ENCODE assay signal across 8 cellular contexts in genomic region chr17:50270430-50271172, GRCh38. TPM values are rescaled to one million over a fixed set of nuclear protein-coding genes. Genes with fewer than 3 reads are reported as not detected.
DNase-seq lines count a peak whose midpoint lies in the region; ATAC-seq, FAIRE-seq and TF ChIP-seq lines count a peak whose summit lies in the region.

No MANE protein-coding gene starts in this region.

- H3K27ac Mint-ChIP-seq in natural killer cell treated with Interleukin-12 subunit alpha and Interleukin-12 subunit beta and Interleukin-15 and Interleukin-18, amount 100 ng/mL, for 72 hours = no peak overlapping the region

- ATAC-seq in natural killer cell treated with Interleukin-12 subunit alpha and Interleukin-12 subunit beta and Interleukin-15 and Interleukin-18, amount 100 ng/mL, for 72 hours = peak; percentile 12 to 38
- ATAC-seq in HG03097 (IDR thresholded peaks at IDR 0.05; ENCODE audit: low FRiP score, unreplicated experiment) = no peak

- peaks cover 10 to 23% of the 10 kb centered on the region in 2 donors for H3K27me3 Mint-ChIP-seq in natural killer cell treated with Interleukin-12 subunit alpha and Interleukin-12 subunit beta and Interleukin-15 and Interleukin-18, amount 100 ng/mL, for 72 hours

- DNase-seq in AG09309 (ENCODE audit: low read depth) (no peak), OCI-LY7 (ENCODE audit: low spot score) (no peak), fibroblast of lung (ENCODE audit: low read depth in 2 of 2) (peak; percentile 81 to 82), SIG-M5 treated with dmso at 0.1 percent for 504 hours (lab: John Stamatoyannopoulos, UW; ENCODE audit: unreplicated experiment) (no peak), NCI-H2081 treated with DMSO at 0.1 percent for 48 hours (lab: John Stamatoyannopoulos, UW) (no peak), GM19239 (ENCODE audit: insufficient read length, low spot score) (no peak)
- no peak for DNase-seq in natural killer cell treated with Interleukin-12 subunit alpha and Interleukin-12 subunit beta and Interleukin-15 and Interleukin-18, amount 100 ng/mL, for 72 hours (ENCODE audit: low spot score)

- H3K4me1 ChIP-seq in OCI-LY7 (ENCODE audit: insufficient read depth, low read length, poor library complexity, severe bottlenecking) = no peaks in the 10 kb centered on the region
- peaks cover 38% of the 10 kb centered on the region for H3K4me1 ChIP-seq in fibroblast of lung (ENCODE audit: control insufficient read depth, extremely low read depth, insufficient read depth, low read length)

- H3K4me3 Mint-ChIP-seq in natural killer cell treated with Interleukin-12 subunit alpha and Interleukin-12 subunit beta and Interleukin-15 and Interleukin-18, amount 100 ng/mL, for 72 hours = no peak overlapping the region

- no peak for TF ChIP-seq CTCF in AG09309 (IDR thresholded peaks at IDR 0.05; ENCODE audit: control insufficient read depth, insufficient read depth, low read depth, low read length, missing control alignments)
- TF ChIP-seq CTCF in OCI-LY7 (conservative IDR thresholded peaks at IDR 0.05; ENCODE audit: low read length) = peak; percentile 58; the same call in 1 of the 2 replicates
- no peak for TF ChIP-seq CTCF in fibroblast of lung (conservative IDR thresholded peaks at IDR 0.05 in 1 of 2, IDR thresholded peaks at IDR 0.05 in 1 of 2; ENCODE audit: low read depth in 1 of 2, low read length in 2 of 2)

- no peak overlapping the region for H2AFZ ChIP-seq in OCI-LY7 (ENCODE audit: low read length)
- no peak overlapping the region for H2AFZ ChIP-seq in fibroblast of lung (ENCODE audit: low read length)

- no peak overlapping the region for H3K27ac ChIP-seq in OCI-LY7 (ENCODE audit: low read depth, low read length, poor library complexity, severe bottlenecking)
- peak overlapping the region; percentile 44 for H3K27ac ChIP-seq in fibroblast of lung (ENCODE audit: insufficient read depth, low read length)

- H3K9ac ChIP-seq in fibroblast of lung (ENCODE audit: insufficient read depth, low read length) = peak overlapping the region; percentile 9

- no peaks in the 10 kb centered on the region for H3K36me3 ChIP-seq in OCI-LY7 (ENCODE audit: insufficient read depth, low read length)
- no peaks in the 10 kb centered on the region for H3K36me3 ChIP-seq in fibroblast of lung (ENCODE audit: control insufficient read depth, insufficient read depth, low read length)

- H3K9me2 ChIP-seq in OCI-LY7 (ENCODE audit: insufficient read depth, low read length) = no peaks in the 10 kb centered on the region

- CTCF ChIA-PET in OCI-LY7 (lab: Charles Lee; ENCODE audit: unreplicated experiment) = no interaction called here

- BruUV-seq in OCI-LY7 (replicated peaks; lab: Mats Ljungman, UMichigan) = no TSS peak

- intact Hi-C loops in OCI-LY7 (cut with micrococcal nuclease; ENCODE audit: unreplicated experiment) = no loop called here

- POLR2A ChIA-PET in OCI-LY7 (lab: Charles Lee) = no interaction called here

- no peaks in the 10 kb centered on the region for H3K9me3 ChIP-seq in OCI-LY7 (ENCODE audit: low read length)
- H3K9me3 ChIP-seq in fibroblast of lung (ENCODE audit: control insufficient read depth, insufficient read depth, low read depth, low read length) = no peaks in the 10 kb centered on the region

- H3K4me1 Mint-ChIP-seq in natural killer cell treated with Interleukin-12 subunit alpha and Interleukin-12 subunit beta and Interleukin-15 and Interleukin-18, amount 100 ng/mL, for 72 hours (ENCODE audit: low read depth in 2 of 2) = peaks cover 8 to 11% of the 10 kb centered on the region in 2 donors

- no peaks in the 10 kb centered on the region for H3K36me3 Mint-ChIP-seq in natural killer cell treated with Interleukin-12 subunit alpha and Interleukin-12 subunit beta and Interleukin-15 and Interleukin-18, amount 100 ng/mL, for 72 hours

- H3K4me3 ChIP-seq in AG09309 (ENCODE audit: control insufficient read depth, low read depth, low read length) (peak overlapping the region; percentile 29), OCI-LY7 (ENCODE audit: low read depth, low read length, poor library complexity, severe bottlenecking) (no peak overlapping the region), fibroblast of lung (replicated peaks in 1 of 4; ENCODE audit: control extremely low read depth in 1 of 4, insufficient read depth in 1 of 4, low read depth in 3 of 4, low read length in 4 of 4) (peak overlapping the region in 1 of 4 experiments; percentile 44)

- no peak for FAIRE-seq in GM19239 (lab: Jason Lieb, UNC)

- H3K9me3 Mint-ChIP-seq in natural killer cell treated with Interleukin-12 subunit alpha and Interleukin-12 subunit beta and Interleukin-15 and Interleukin-18, amount 100 ng/mL, for 72 hours = no peaks in the 10 kb centered on the region

- no peaks in the 10 kb centered on the region for H3K79me2 ChIP-seq in OCI-LY7 (ENCODE audit: insufficient read depth, low read depth, low read length)
- peaks cover 2% of the 10 kb centered on the region for H3K79me2 ChIP-seq in fibroblast of lung (ENCODE audit: control insufficient read depth, insufficient read depth, low read length)

- no peaks in the 10 kb centered on the region for H4K20me1 ChIP-seq in OCI-LY7 (ENCODE audit: insufficient read depth, low read length)
- H4K20me1 ChIP-seq in fibroblast of lung (ENCODE audit: control insufficient read depth, extremely low read depth, insufficient read depth, low read length) = no peaks in the 10 kb centered on the region

- H3K27me3 ChIP-seq in fibroblast of lung (ENCODE audit: control insufficient read depth, insufficient read depth, low read length) = no peaks in the 10 kb centered on the region

- H3K4me2 ChIP-seq in OCI-LY7 (ENCODE audit: low read length) (no peak overlapping the region), fibroblast of lung (ENCODE audit: extremely low read depth, insufficient read depth, low read length) (peak overlapping the region; percentile 46)

RNA-seq across cellular contexts. Expression of gene TMEM92, which starts 3.7 kb away (rescaled TPM):
- not detected in 2 replicates for total RNA-seq in OCI-LY7 (2014; rRNA removed; shearing (Covaris generic))
- not detected in 2 replicates for total RNA-seq in OCI-LY7 (2022)
- under 0.01 TPM in 1 of 2 replicates, not detected in the other for total RNA-seq in fibroblast of lung
- 0.05 TPM in 2 replicates for polyA plus RNA-seq in fibroblast of lung
- 0.19 and 0.32 TPM in 2 replicates for polyA plus RNA-seq in fibroblast of lung (2012)
- not detected in 2 replicates for polyA minus RNA-seq in fibroblast of lung (ENCODE audit: low replicate concordance)
- not detected for total RNA-seq in natural killer cell treated with Interleukin-12 subunit alpha and Interleukin-12 subunit beta and Interleukin-15 and Interleukin-18, amount 100 ng/mL, for 72 hours

Comparison
In these comparisons a context has a peak if more than half of its experiments do, and no peak if none do; other contexts are left out.
1. DNase-seq: peak in fibroblast of lung (2 of 2); none in AG09309 (single experiment), OCI-LY7 (single experiment), natural killer cell treated with Interleukin-12 subunit alpha and Interleukin-12 subunit beta and Interleukin-15 and Interleukin-18, amount 100 ng/mL, for 72 hours (single experiment), SIG-M5 treated with dmso at 0.1 percent for 504 hours (single experiment), NCI-H2081 treated with DMSO at 0.1 percent for 48 hours (single experiment) and GM19239 (single experiment).